ENCODE assay signal across 8 cellular contexts in the genomic region with DNA sequence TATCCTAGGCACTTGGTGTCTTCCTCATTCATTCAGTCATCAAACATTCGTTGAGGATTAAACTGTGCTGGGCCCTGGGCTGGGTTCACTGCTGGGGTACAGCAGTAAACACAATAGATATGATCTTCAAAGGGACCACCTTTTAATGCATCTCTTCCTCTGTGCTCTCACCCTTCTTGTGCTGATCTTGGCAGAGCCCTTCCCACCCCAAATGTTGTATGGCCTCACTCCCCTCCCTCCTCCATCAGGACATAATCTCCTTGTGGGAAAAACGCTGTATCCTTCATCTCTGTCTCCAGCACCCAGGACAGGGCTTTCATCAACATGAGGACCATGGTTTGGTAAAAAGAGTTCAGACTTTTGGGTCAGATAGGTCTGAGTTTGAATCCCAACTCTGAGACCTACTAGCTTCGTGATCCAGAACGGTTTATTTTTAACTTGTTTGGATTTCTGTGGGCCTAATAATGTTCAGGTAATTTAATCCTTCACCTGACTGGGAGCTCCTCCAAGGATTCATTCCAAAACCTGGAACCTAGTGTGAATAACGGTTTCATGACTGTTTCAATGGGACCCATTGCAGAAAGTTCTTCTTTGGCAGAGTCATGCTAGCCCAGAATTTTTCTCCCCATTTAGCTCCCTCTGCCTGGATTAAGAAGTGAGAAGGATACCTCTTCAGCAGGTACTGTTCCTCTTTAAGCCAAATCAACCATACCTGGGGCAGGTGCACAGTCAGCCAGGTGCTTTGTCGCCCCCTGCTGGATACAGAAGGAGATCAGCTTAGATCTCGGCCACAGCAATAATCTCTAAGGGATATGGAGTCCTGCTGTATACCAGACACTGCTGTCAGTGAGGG. TPM values are rescaled to one million over a fixed set of nuclear protein-coding genes. Genes with fewer than 3 reads are reported as not detected.
DNase-seq lines count a peak whose midpoint lies in the region; ATAC-seq, FAIRE-seq and TF ChIP-seq lines count a peak whose summit lies in the region.

No MANE protein-coding gene starts in this region.

- POLR2A ChIA-PET in K562 (lab: Yijun Ruan, JAX), result interaction anchor here (0.6 kb wide), 1 partner anchor 239 kb away, joined by 3 read pairs; no protein-coding TSS in a partner anchor

- in situ Hi-C loops in K562 (cut with MboI), result loop anchor here (5.0 to 10.0 kb wide), 2 partner anchors 233 to 390 kb away; no protein-coding TSS in a partner anchor

- H3K36me3 Mint-ChIP-seq in memory B cell, result no peaks in the 10 kb centered on the region

- H3K9ac ChIP-seq in K562 (ENCODE audit: insufficient read depth in 1 of 2, low read depth in 2 of 2, low read length in 2 of 2), result no peak overlapping the region

- peak; percentile 95 for FAIRE-seq in K562 (lab: Jason Lieb, UNC)

- no peak overlapping the region for H3K27ac ChIP-seq in K562 (ENCODE audit: extremely low read depth, low read depth, low read length)

- intact Hi-C loops in K562 (cut with micrococcal nuclease), result loop anchor here (1.0 to 5.0 kb wide), 2 partner anchors 228 to 388 kb away; no protein-coding TSS in a partner anchor

- no peak for TF ChIP-seq EP300 in K562 (IDR thresholded peaks at IDR 0.05; ENCODE audit: low read length)

- no peak overlapping the region for H3K4me3 Mint-ChIP-seq in memory B cell

- H2AFZ ChIP-seq in K562 (ENCODE audit: low read depth, low read length), result no peak overlapping the region

- no peak overlapping the region for H3K4me3 ChIP-seq in K562

- 1% methylated on average over 7 of the region's 7 CpGs for WGBS in K562 (ENCODE audit: insufficient coverage, low coverage, missing lambda C conversion rate)

- peaks cover 4 to 9% of the 10 kb centered on the region in 2 experiments for H3K4me1 ChIP-seq in K562 (replicated peaks in 1 of 2; ENCODE audit: control insufficient read depth in 2 of 2, insufficient read depth in 2 of 2, low read length in 2 of 2)

- no peaks in the 10 kb centered on the region for H3K79me2 ChIP-seq in K562 (ENCODE audit: control insufficient read depth, insufficient read depth, low read length)

- no peaks in the 10 kb centered on the region for H3K9me3 ChIP-seq in K562 (replicated peaks; ENCODE audit: control insufficient read depth, insufficient read depth, low read depth, low read length)

- H3K36me3 ChIP-seq in K562 (ENCODE audit: control insufficient read depth, insufficient read depth, low read length), result no peaks in the 10 kb centered on the region

- peaks cover 6% of the 10 kb centered on the region; the same call in 1 of the 2 replicates for H4K20me1 ChIP-seq in K562 (replicated peaks; ENCODE audit: control insufficient read depth, insufficient read depth, low read length)

- ATAC-seq in K562 (peak; percentile 90), memory B cell (ENCODE audit: low read depth) (peak; percentile 71), HG03442 (IDR thresholded peaks at IDR 0.05; ENCODE audit: unreplicated experiment) (no peak)

- peaks cover 11 to 32% of the 10 kb centered on the region in 2 experiments; a peak in 4 of 5 replicates for H3K27me3 ChIP-seq in K562 (ENCODE audit: control insufficient read depth in 2 of 2, insufficient read depth in 2 of 2, low read length in 2 of 2)

- H3K4me1 Mint-ChIP-seq in memory B cell, result no peaks in the 10 kb centered on the region

- CTCF ChIA-PET in K562 (lab: Yijun Ruan, JAX; ENCODE audit: low intra/inter-chr PET ratio), result interaction anchor here (1.5 to 1.6 kb wide), 2 partner anchors 227 to 229 kb away, joined by 13 to 14 read pairs; no protein-coding TSS in a partner anchor

- H3K4me2 ChIP-seq in K562 (ENCODE audit: insufficient read depth, low read length), result no peak overlapping the region

- peak; percentile 11 to 37 for DNase-seq in SHP77 (lab: John Stamatoyannopoulos, UW)
- no peak for DNase-seq in SHP77 treated with DMSO at 0.1 percent for 48 hours (lab: John Stamatoyannopoulos, UW)
- DNase-seq in HT1080 (ENCODE audit: low read depth), result peak; percentile 31
- DNase-seq in T follicular helper cell (ENCODE audit: low read depth), result peak; percentile 70
- DNase-seq in K562 (ENCODE audit: extremely low read depth in 1 of 4, low spot score in 3 of 4), result peak; percentile 70 to 82 (median 80)
- peak; percentile 29 to 44 for DNase-seq in memory B cell (ENCODE audit: low spot score in 2 of 2)
- DNase-seq in ureter (ENCODE audit: low spot score), result peak; percentile 59

- H3K27ac Mint-ChIP-seq in memory B cell, result no peak overlapping the region

- peak; percentile 53 to 87 for TF ChIP-seq RAD21 in K562 (CRISPR knock-in tag; conservative IDR thresholded peaks at IDR 0.05 in 1 of 2, IDR thresholded peaks at IDR 0.05 in 1 of 2)

- H3K9me3 Mint-ChIP-seq in memory B cell, result peaks cover 6% of the 10 kb centered on the region

- BruUV-seq in K562 (replicated peaks; lab: Mats Ljungman, UMichigan), result no TSS peak

- peaks cover 29% of the 10 kb centered on the region for H3K27me3 Mint-ChIP-seq in memory B cell

- peak; percentile 86 to 96 (median 89) for TF ChIP-seq CTCF in K562 (IDR thresholded peaks at IDR 0.05 in 2 of 3, conservative IDR thresholded peaks at IDR 0.05 in 1 of 3; ENCODE audit: insufficient read depth in 2 of 3, low read depth in 1 of 3, low read length in 3 of 3)

- peaks cover 3% of the 10 kb centered on the region for H3K9me1 ChIP-seq in K562 (ENCODE audit: control insufficient read depth, insufficient read depth, low read length)

- TF ChIP-seq POLR2A in K562 (conservative IDR thresholded peaks at IDR 0.05), result no peak

TF ChIP-seq in K562, 482 proteins besides CTCF, POLR2A, EP300 and RAD21 (continues in another document):
- TF ChIP-seq ZBED1 (IDR thresholded peaks at IDR 0.05) (no peak), ZNF324 (CRISPR knock-in tag; IDR thresholded peaks at IDR 0.05) (no peak), U2AF2 (optimal IDR thresholded peaks at IDR 0.05; ENCODE audit: low read depth, low read length) (no peak), L3MBTL2 (IDR thresholded peaks at IDR 0.05) (no peak), ZNF212 (CRISPR knock-in tag; IDR thresholded peaks at IDR 0.05) (no peak), ZBTB49 (CRISPR knock-in tag; IDR thresholded peaks at IDR 0.05; ENCODE audit: borderline replicate concordance) (no peak), RBFOX2 (IDR thresholded peaks at IDR 0.05; ENCODE audit: low read depth, low read length) (no peak), ILK (tag; IDR thresholded peaks at IDR 0.05; ENCODE audit: borderline replicate concordance, low read depth) (no peak), GABPB1 (CRISPR knock-in tag; IDR thresholded peaks at IDR 0.05) (no peak)
- TF ChIP-seq, protein P1, sequence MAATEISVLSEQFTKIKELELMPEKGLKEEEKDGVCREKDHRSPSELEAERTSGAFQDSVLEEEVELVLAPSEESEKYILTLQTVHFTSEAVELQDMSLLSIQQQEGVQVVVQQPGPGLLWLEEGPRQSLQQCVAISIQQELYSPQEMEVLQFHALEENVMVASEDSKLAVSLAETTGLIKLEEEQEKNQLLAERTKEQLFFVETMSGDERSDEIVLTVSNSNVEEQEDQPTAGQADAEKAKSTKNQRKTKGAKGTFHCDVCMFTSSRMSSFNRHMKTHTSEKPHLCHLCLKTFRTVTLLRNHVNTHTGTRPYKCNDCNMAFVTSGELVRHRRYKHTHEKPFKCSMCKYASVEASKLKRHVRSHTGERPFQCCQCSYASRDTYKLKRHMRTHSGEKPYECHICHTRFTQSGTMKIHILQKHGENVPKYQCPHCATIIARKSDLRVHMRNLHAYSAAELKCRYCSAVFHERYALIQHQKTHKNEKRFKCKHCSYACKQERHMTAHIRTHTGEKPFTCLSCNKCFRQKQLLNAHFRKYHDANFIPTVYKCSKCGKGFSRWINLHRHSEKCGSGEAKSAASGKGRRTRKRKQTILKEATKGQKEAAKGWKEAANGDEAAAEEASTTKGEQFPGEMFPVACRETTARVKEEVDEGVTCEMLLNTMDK (IDR thresholded peaks at IDR 0.05; ENCODE audit: borderline replicate concordance, insufficient read depth, low read depth, low read length, poor library complexity, severe bottlenecking), result peak; percentile 68

RNA-seq across cellular contexts. Expression of gene WNT7A, which starts 5.2 kb away (rescaled TPM):
- 0.47 and 1.3 TPM in 2 replicates for total RNA-seq in HT1080 (2014; rRNA removed; shearing (Covaris generic))
- polyA plus RNA-seq in HT1080 (2015; cell fraction: cytosol; rRNA removed), result 1.5 and 2.6 TPM in 2 replicates
- polyA plus RNA-seq in HT1080 (2015; cell fraction: nucleus; rRNA removed), result 1.0 and 1.1 TPM in 2 replicates
- not detected in 2 replicates for total RNA-seq in K562 (2011; cell fraction: chromatin; rRNA removed; ENCODE audit: low replicate concordance)
- not detected in 2 replicates for total RNA-seq in K562 (2011; cell fraction: nucleolus; rRNA removed)
- total RNA-seq in K562 (2011; cell fraction: nucleoplasm; rRNA removed), result not detected in 2 replicates
- total RNA-seq in K562 (2014; rRNA removed), result not detected in 2 replicates
- not detected in 2 replicates for total RNA-seq in K562 (2014; rRNA removed; fragmentation: Illumina TruSeq; extraction: Trizol)
- not detected in 2 replicates for total RNA-seq in K562 (2015; rRNA removed; fragmentation: Illumina TruSeq; extraction: Trizol)
- total RNA-seq in K562 (2021), result not detected in 2 replicates
- polyA plus RNA-seq in K562 (2011; rRNA removed), result 0.03 TPM in 1 of 2 replicates, not detected in the other
- 0.07 TPM in 1 of 2 replicates, not detected in the other for polyA plus RNA-seq in K562 (2011; cell fraction: cytosol; rRNA removed)
- not detected in 2 replicates for polyA plus RNA-seq in K562 (2011; cell fraction: nucleus; rRNA removed)
- 0.05 TPM in 1 of 2 replicates, not detected in the other for polyA plus RNA-seq in K562 (2012)
- not detected in 2 replicates for polyA plus RNA-seq in K562 (2014; fragmentation: Illumina TruSeq; extraction: Trizol)
- not detected for polyA plus RNA-seq in K562 (2014; fragmentation: Nextera tagmentation; extraction: Ambion mirVana)
- not detected in 2 replicates for polyA plus RNA-seq in K562 (2014; rRNA removed)
- polyA minus RNA-seq in K562 (2011; rRNA and poly(A)+ RNA removed), result not detected in 2 replicates
- polyA minus RNA-seq in K562 (2011; cell fraction: cytosol; rRNA and poly(A)+ RNA removed), result not detected in 2 replicates
- not detected in 2 replicates for polyA minus RNA-seq in K562 (2011; cell fraction: nucleus; rRNA and poly(A)+ RNA removed)
- 1.4 TPM for total RNA-seq in ureter
